ENCODE assay signal across 7 cellular contexts in the genomic region with DNA sequence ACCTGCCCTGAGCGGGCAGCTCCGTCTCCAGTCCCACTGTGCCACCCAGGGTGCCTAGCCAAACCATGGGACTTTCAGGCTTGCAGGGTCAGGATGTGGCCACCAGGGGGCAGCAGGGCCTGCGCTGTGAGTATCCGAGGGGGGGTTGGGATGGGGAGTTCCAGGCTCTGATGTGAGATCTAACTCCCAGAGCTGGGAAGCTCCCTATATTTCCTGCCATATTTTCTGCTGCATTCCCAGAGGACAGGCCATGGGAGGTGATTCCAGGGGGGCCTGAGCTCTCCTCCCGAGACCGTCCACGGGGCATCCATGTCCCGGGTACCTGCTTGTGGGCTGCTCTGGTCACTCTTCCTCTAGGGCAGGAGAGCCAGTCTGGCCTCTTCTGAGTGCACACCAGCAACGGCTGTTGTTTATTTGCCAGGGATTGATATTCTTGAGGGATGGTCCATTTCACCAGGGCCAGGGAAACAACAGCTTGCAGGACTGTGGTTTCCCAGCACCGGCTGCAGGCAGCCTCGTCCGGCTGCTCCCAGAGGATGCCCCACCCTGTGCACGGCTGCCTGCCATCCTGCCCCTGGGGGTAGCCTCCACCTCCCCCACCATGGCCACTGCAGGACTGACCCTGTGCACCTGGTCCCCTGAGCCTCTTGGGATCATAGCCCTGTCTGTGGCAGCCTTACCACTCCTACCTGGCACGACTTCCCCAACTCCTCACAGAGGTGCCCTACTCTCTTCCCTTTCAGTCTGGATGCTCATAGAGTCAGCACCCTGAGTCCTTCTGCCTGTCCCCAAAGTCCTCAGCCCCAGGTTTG. TPM values are rescaled to one million over a fixed set of nuclear protein-coding genes. Genes with fewer than 3 reads are reported as not detected.
DNase-seq lines count a peak whose midpoint lies in the region; ATAC-seq, FAIRE-seq and TF ChIP-seq lines count a peak whose summit lies in the region.

No MANE protein-coding gene starts in this region.

- H3K4me3 ChIP-seq in bronchial epithelial cell (ENCODE audit: low read depth, low read length) (no peak overlapping the region), kidney epithelial cell (ENCODE audit: low read depth, low read length) (no peak overlapping the region)

- peak; percentile 77 for DNase-seq in NCI-H1694 treated with DMSO at 0.1 percent for 48 hours (lab: John Stamatoyannopoulos, UW)
- peak; percentile 53 for DNase-seq in activated CD4-positive, CD25-positive, alpha-beta regulatory T cell treated with anti-CD3 and anti-CD28 coated beads, Interleukin-2, amount 50 U/mL, for 16 hours (ENCODE audit: low read depth, low spot score)
- DNase-seq in bronchial epithelial cell (ENCODE audit: low read depth), result peak; percentile 44
- no peak for DNase-seq in kidney epithelial cell (ENCODE audit: low read depth)
- peak; percentile 66 to 69 for DNase-seq in stimulated activated CD4-positive, alpha-beta T cell treated with anti-CD3 and anti-CD28 coated beads, Interleukin-1b, Interleukin-23, amount 100 ng/mL, for 4 hours (ENCODE audit: low read depth in 2 of 2)

- no peak for ATAC-seq in GM19455 (IDR thresholded peaks at IDR 0.05; ENCODE audit: unreplicated experiment)

- no peaks in the 10 kb centered on the region for H3K36me3 ChIP-seq in bronchial epithelial cell (ENCODE audit: control insufficient read depth, insufficient read depth, low read length)
- H3K36me3 ChIP-seq in kidney epithelial cell (ENCODE audit: control insufficient read depth, insufficient read depth, low read length), result no peaks in the 10 kb centered on the region

- no peak for FAIRE-seq in bronchial epithelial cell (lab: Jason Lieb, UNC)

- peaks cover 4% of the 10 kb centered on the region for H3K27me3 ChIP-seq in bronchial epithelial cell (ENCODE audit: control insufficient read depth, insufficient read depth, low read length)
- peaks cover 12% of the 10 kb centered on the region for H3K27me3 ChIP-seq in kidney epithelial cell (ENCODE audit: control insufficient read depth, insufficient read depth, low read length)

- TF ChIP-seq CTCF in GM12873 (IDR thresholded peaks at IDR 0.05; ENCODE audit: insufficient read depth, low read depth, low read length, missing control alignments), result peak; percentile 96
- peak; percentile 97 for TF ChIP-seq CTCF in bronchial epithelial cell (IDR thresholded peaks at IDR 0.05; ENCODE audit: insufficient read depth, low read length, severe bottlenecking)
- TF ChIP-seq CTCF in kidney epithelial cell (IDR thresholded peaks at IDR 0.05; ENCODE audit: insufficient read depth, low read length, poor library complexity, severe bottlenecking), result peak; percentile 98

RNA-seq across cellular contexts. Expression of a gene that starts 1.2 kb away (rescaled TPM):
- total RNA-seq in bronchial epithelial cell (not detected in 2 replicates), kidney epithelial cell (not detected in 2 replicates)

RNA-seq across cellular contexts. Expression of a gene that starts 6.9 kb away (rescaled TPM):
- total RNA-seq in bronchial epithelial cell (not detected in 2 replicates), kidney epithelial cell (not detected in 2 replicates)

RNA-seq across cellular contexts. Expression of a gene that starts 42.5 kb away (rescaled TPM):
- total RNA-seq in bronchial epithelial cell, result not detected in 2 replicates
- not detected in 2 replicates for total RNA-seq in kidney epithelial cell
